Comparison of ENCODE assay signal across 16 cellular contexts in genomic region chr2:206937519-206937918, GRCh38. TPM values are rescaled to one million over a fixed set of nuclear protein-coding genes. Genes with fewer than 3 reads are reported as not detected.
DNase-seq lines count a peak whose midpoint lies in the region; ATAC-seq and TF ChIP-seq lines count a peak whose summit lies in the region.
"Had no signal": no experiment of that assay in that cellular context is flagged by ENCODE, and none has a peak within 500 bp of the region (broad histone marks: within the 10 kb centered on the region; RNA-seq: fewer than 3 reads in every experiment).

No MANE protein-coding gene starts in this region.

- H3K4me3 ChIP-seq in right cardiac atrium (ENCODE audit: low read length) (no peak overlapping the region), coronary artery (no peak overlapping the region)

- H3K4me1 ChIP-seq in right cardiac atrium (ENCODE audit: control insufficient read depth, insufficient read depth, low read length), result no peaks in the 10 kb centered on the region

- no peak overlapping the region for H3K27ac ChIP-seq in right cardiac atrium (ENCODE audit: low read length)
- no peak overlapping the region for H3K27ac ChIP-seq in coronary artery

- no peaks in the 10 kb centered on the region for H3K27me3 ChIP-seq in right cardiac atrium (ENCODE audit: control insufficient read depth, insufficient read depth)

- no peak for TF ChIP-seq CTCF in GM13976 (IDR thresholded peaks at IDR 0.05; ENCODE audit: borderline replicate concordance, control extremely low read depth, extremely low read depth, insufficient read depth, missing control alignments)
- TF ChIP-seq CTCF in coronary artery (IDR thresholded peaks at IDR 0.05), result no peak

- 74% methylated on average over 6 of the region's 6 CpGs for WGBS in right cardiac atrium

- DNase-seq in GM13976 (ENCODE audit: low spot score) (peak; percentile 19), Right ventricle myocardium inferior (ENCODE audit: missing footprints) (no peak), right cardiac atrium (no peak), coronary artery (ENCODE audit: low spot score) (no peak), NCI-H345 treated with DMSO at 0.1 percent for 48 hours (lab: John Stamatoyannopoulos, UW; ENCODE audit: unreplicated experiment) (no peak)
- DNase-seq: activated naive CD4-positive, alpha-beta T cell treated with Interleukin-2 at 50 U/mL for 16 hours; caudate nucleus; NCI-H187; T-helper 17 cell had no signal

- intact Hi-C loops in Right ventricle myocardium inferior (cut with DNase I), result no loop called here
- intact Hi-C loops in right cardiac atrium (cut with DNase I), result no loop called here

- in situ Hi-C loops in GM13976 (cut with MboI; ENCODE audit: low sequenced_read_pairs, unreplicated experiment), result no loop called here

- no peaks in the 10 kb centered on the region for H3K9me3 ChIP-seq in right cardiac atrium (ENCODE audit: control insufficient read depth, low read length)

- peak; percentile 97 for ATAC-seq in GM19395 (IDR thresholded peaks at IDR 0.05; ENCODE audit: unreplicated experiment)
- ATAC-seq in HG02678 (IDR thresholded peaks at IDR 0.05; ENCODE audit: unreplicated experiment), result peak; percentile 92
- peak; percentile 93 for ATAC-seq in HG03469 (IDR thresholded peaks at IDR 0.05; ENCODE audit: unreplicated experiment)
- ATAC-seq in Right ventricle myocardium inferior, result no peak
- ATAC-seq in right cardiac atrium, result no peak
- ATAC-seq: esophagus mucosa, T-helper 17 cell had no signal

RNA-seq across cellular contexts. Expression of gene CPO, which starts 1.8 kb away (rescaled TPM):
- total RNA-seq in Right ventricle myocardium inferior, result 0.73 TPM
- under 1 TPM in 3 of 4 donors, not detected in 1; 0.31 to 0.50 (median 0.42) TPM for total RNA-seq in right cardiac atrium
- 0.52 TPM for polyA plus RNA-seq in right cardiac atrium
- total RNA-seq: esophagus mucosa, OCI-LY7, pulmonary artery endothelial cell, temporal lobe had no signal

Comparison
In these comparisons a context has a peak if more than half of its experiments do, and no peak if none do; other contexts are left out.
1. ATAC-seq: peak in GM19395 (single experiment), HG02678 (single experiment) and HG03469 (single experiment); none in Right ventricle myocardium inferior (single experiment) and right cardiac atrium (0 of 2).